In the genomic region with DNA sequence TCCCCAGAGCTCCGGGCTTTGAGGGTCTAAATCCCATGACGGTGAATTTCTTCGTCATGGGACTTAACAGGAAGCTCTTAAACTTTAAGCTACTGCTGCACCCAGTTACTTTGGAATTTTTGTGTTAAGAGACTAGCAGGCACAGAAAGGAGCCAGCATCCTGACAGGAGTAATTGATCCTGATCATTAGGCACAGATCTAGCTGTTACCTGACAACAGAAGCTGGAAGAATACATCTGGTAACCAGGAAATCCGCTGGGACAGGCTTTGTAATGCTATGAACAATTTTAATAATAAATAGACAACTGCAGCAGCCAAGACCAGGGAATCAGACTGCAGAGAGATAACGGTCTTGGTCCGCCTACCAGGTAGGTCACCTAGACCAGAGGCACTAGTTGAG, we compare ENCODE assay signal across 3 cellular contexts.
"Had no signal": no experiment of that assay in that cellular context is flagged by ENCODE, and none has a peak within 500 bp of the region (broad histone marks: within the 10 kb centered on the region; RNA-seq: fewer than 3 reads in every experiment).

No MANE protein-coding gene starts in this region.

- DNase-seq: GDM1, GF-D8 had no signal

- H3K4me3 ChIP-seq: GM12878 had no signal

- ATAC-seq: GM12878 had no signal
